ENCODE assay signal across 10 cellular contexts in genomic region chr19:47512948-47513319, GRCh38. TPM values are rescaled to one million over a fixed set of nuclear protein-coding genes. Genes with fewer than 3 reads are reported as not detected.
A peak's percentile ranks its signal among the peaks of the same experiment; 100 is the strongest.
DNase-seq lines count a peak whose midpoint lies in the region; TF ChIP-seq lines count a peak whose summit lies in the region.
"Had no signal": no experiment of that assay in that cellular context is flagged by ENCODE, and none has a peak within 500 bp of the region (broad histone marks: within the 10 kb centered on the region; RNA-seq: fewer than 3 reads in every experiment).

No MANE protein-coding gene starts in this region.

- no peaks in the 10 kb centered on the region for H3K36me3 ChIP-seq in suprapubic skin

- H3K27ac ChIP-seq in layer of hippocampus (ENCODE audit: low read depth, low read length), result peak overlapping the region; percentile 38
- peak overlapping the region; percentile 52 for H3K27ac ChIP-seq in suprapubic skin

- 41% methylated on average over 8 of the region's 8 CpGs for WGBS in suprapubic skin

- peaks cover 78% of the 10 kb centered on the region for H3K4me1 Mint-ChIP-seq in activated CD4-positive, alpha-beta T cell treated with anti-CD3 and anti-CD28 coated beads, Interleukin-2, amount 10 ng/mL, durations not matched to agents 7 days and 5 days
- peaks cover 67% of the 10 kb centered on the region for H3K4me1 Mint-ChIP-seq in activated naive CD8-positive, alpha-beta T cell treated with anti-CD3 and anti-CD28 coated beads for 36 hours

- H3K9me3 ChIP-seq in suprapubic skin, result no peaks in the 10 kb centered on the region

- no peak for TF ChIP-seq EP300 in suprapubic skin (IDR thresholded peaks at IDR 0.05)

- H3K36me3 Mint-ChIP-seq in activated CD4-positive, alpha-beta T cell treated with anti-CD3 and anti-CD28 coated beads, Interleukin-2, amount 10 ng/mL, durations not matched to agents 7 days and 5 days (ENCODE audit: low read depth), result peaks cover 18% of the 10 kb centered on the region
- H3K36me3 Mint-ChIP-seq in activated naive CD8-positive, alpha-beta T cell treated with anti-CD3 and anti-CD28 coated beads for 36 hours, result no peaks in the 10 kb centered on the region

- H3K4me1 ChIP-seq in suprapubic skin, result peaks cover 68% of the 10 kb centered on the region

- POLR2A ChIA-PET in activated CD4-positive, alpha-beta T cell treated with anti-CD3 and anti-CD28 coated beads, Interleukin-2, amount 10 ng/mL, durations not matched to agents 7 days and 5 days (lab: Charles Lee), result no interaction called here

- H3K27me3 ChIP-seq in layer of hippocampus (ENCODE audit: control insufficient read depth, insufficient read depth, low read length), result no peaks in the 10 kb centered on the region
- H3K27me3 ChIP-seq in suprapubic skin, result no peaks in the 10 kb centered on the region

- CTCF ChIA-PET in activated CD4-positive, alpha-beta T cell treated with anti-CD3 and anti-CD28 coated beads, Interleukin-2, amount 10 ng/mL, durations not matched to agents 7 days and 5 days (lab: Charles Lee), result interaction anchor here (0.5 to 5.0 kb wide), 5 partner anchors 18 to 1149 kb away, joined by 3 to 17 read pairs (median 3); partner anchors contain the start of gene KPTN

- no peaks in the 10 kb centered on the region for H3K9me3 Mint-ChIP-seq in activated CD4-positive, alpha-beta T cell treated with anti-CD3 and anti-CD28 coated beads, Interleukin-2, amount 10 ng/mL, durations not matched to agents 7 days and 5 days
- H3K9me3 Mint-ChIP-seq in activated naive CD8-positive, alpha-beta T cell treated with anti-CD3 and anti-CD28 coated beads for 36 hours, result peaks cover 4% of the 10 kb centered on the region

- H3K27me3 Mint-ChIP-seq in activated CD4-positive, alpha-beta T cell treated with anti-CD3 and anti-CD28 coated beads, Interleukin-2, amount 10 ng/mL, durations not matched to agents 7 days and 5 days, result no peaks in the 10 kb centered on the region
- no peaks in the 10 kb centered on the region for H3K27me3 Mint-ChIP-seq in activated naive CD8-positive, alpha-beta T cell treated with anti-CD3 and anti-CD28 coated beads for 36 hours

- TF ChIP-seq CTCF in suprapubic skin (IDR thresholded peaks at IDR 0.05), result no peak

- peak overlapping the region; percentile 96 for H3K4me3 ChIP-seq in suprapubic skin

- peak overlapping the region; percentile 90 for H3K4me3 Mint-ChIP-seq in activated CD4-positive, alpha-beta T cell treated with anti-CD3 and anti-CD28 coated beads, Interleukin-2, amount 10 ng/mL, durations not matched to agents 7 days and 5 days
- peak overlapping the region; percentile 98 for H3K4me3 Mint-ChIP-seq in activated naive CD8-positive, alpha-beta T cell treated with anti-CD3 and anti-CD28 coated beads for 36 hours

- no peak for TF ChIP-seq POLR2A in suprapubic skin (IDR thresholded peaks at IDR 0.05)

- DNase-seq in activated CD4-positive, alpha-beta T cell treated with anti-CD3 and anti-CD28 coated beads, Interleukin-2, amount 10 ng/mL, durations not matched to agents 7 days and 5 days, result no peak
- DNase-seq in activated CD4-positive, alpha-beta T cell treated with anti-CD3 and anti-CD28 coated beads, Interleukin-2, amount 50 U/mL, for 48 hours, result no peak
- no peak for DNase-seq in activated naive CD8-positive, alpha-beta T cell treated with anti-CD3 and anti-CD28 coated beads for 36 hours
- DNase-seq in suprapubic skin (ENCODE audit: low spot score in 2 of 2), result no peak
- DNase-seq in SIG-M5 treated with dmso at 0.1 percent for 504 hours (lab: John Stamatoyannopoulos, UW; ENCODE audit: unreplicated experiment), result no peak
- no peak for DNase-seq in NCI-H1930 (lab: John Stamatoyannopoulos, UW)
- no peak for DNase-seq in SHP77 (lab: John Stamatoyannopoulos, UW)
- DNase-seq: activated CD4-positive, alpha-beta T cell treated with anti-CD3 and anti-CD28 coated beads, Interleukin-2, amount 50 U/mL, for 1 hour; NCI-H1048 had no signal

- peak overlapping the region; percentile 99 for H3K27ac Mint-ChIP-seq in activated CD4-positive, alpha-beta T cell treated with anti-CD3 and anti-CD28 coated beads, Interleukin-2, amount 10 ng/mL, durations not matched to agents 7 days and 5 days
- H3K27ac Mint-ChIP-seq in activated naive CD8-positive, alpha-beta T cell treated with anti-CD3 and anti-CD28 coated beads for 36 hours, result peak overlapping the region; percentile 97

RNA-seq across cellular contexts. Expression of gene NAPA, which starts 1.9 kb away (rescaled TPM):
- 100 to 1,000 TPM; 121 to 133 TPM for total RNA-seq in activated CD4-positive, alpha-beta T cell treated with anti-CD3 and anti-CD28 coated beads, Interleukin-2, amount 10 ng/mL, durations not matched to agents 7 days and 5 days
- total RNA-seq in activated naive CD8-positive, alpha-beta T cell treated with anti-CD3 and anti-CD28 coated beads for 36 hours, result 10 to 100 TPM; 65.6 to 69.2 TPM
- total RNA-seq in suprapubic skin, result 100 to 1,000 TPM; 170 to 232 (median 193) TPM

RNA-seq across cellular contexts. Expression of gene KPTN, which starts 28.9 kb away (rescaled TPM):
- 10 to 100 TPM; 12.5 to 14.1 TPM for total RNA-seq in activated CD4-positive, alpha-beta T cell treated with anti-CD3 and anti-CD28 coated beads, Interleukin-2, amount 10 ng/mL, durations not matched to agents 7 days and 5 days
- 10 to 100 TPM; 12.4 to 13.4 TPM for total RNA-seq in activated naive CD8-positive, alpha-beta T cell treated with anti-CD3 and anti-CD28 coated beads for 36 hours
- total RNA-seq in suprapubic skin, result 10 to 100 TPM in 1 of 4 donors, 1 to 10 TPM in 3; 4.3 to 16.3 (median 5.9) TPM

RNA-seq across cellular contexts. Expression of gene SLC8A2, which starts 41.2 kb away (rescaled TPM):
- total RNA-seq in activated CD4-positive, alpha-beta T cell treated with anti-CD3 and anti-CD28 coated beads, Interleukin-2, amount 10 ng/mL, durations not matched to agents 7 days and 5 days, result not detected
- under 1 TPM; 0.37 to 0.38 TPM for total RNA-seq in activated naive CD8-positive, alpha-beta T cell treated with anti-CD3 and anti-CD28 coated beads for 36 hours
- total RNA-seq in suprapubic skin, result 1 to 10 TPM in 1 of 4 donors, under 1 TPM in 2, not detected in 1; 0.26 to 1.2 (median 0.38) TPM
